15 cellular contexts compared by ENCODE assay signal in the genomic region with DNA sequence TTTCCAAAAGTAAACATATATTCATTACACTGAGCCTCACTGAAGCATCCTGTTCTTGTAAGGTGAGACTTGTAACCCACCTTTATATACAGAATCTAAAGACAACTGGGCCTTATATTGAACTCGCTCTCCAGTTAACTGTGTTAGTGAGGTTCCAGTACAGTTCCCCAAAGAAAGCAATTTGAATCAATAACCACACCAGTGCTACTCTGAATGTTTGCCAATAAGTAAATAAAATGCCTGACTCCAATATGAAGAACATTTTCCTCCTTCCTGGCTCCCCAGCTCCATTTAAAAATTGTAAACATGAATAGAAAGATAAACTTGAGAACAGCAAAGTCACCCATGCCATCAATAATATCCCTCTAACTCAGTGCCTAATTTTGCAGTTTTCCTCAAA. TPM values are rescaled to one million over a fixed set of nuclear protein-coding genes. Genes with fewer than 3 reads are reported as not detected.
A peak's percentile ranks its signal among the peaks of the same experiment; 100 is the strongest.
DNase-seq lines count a peak whose midpoint lies in the region; ATAC-seq lines count a peak whose summit lies in the region.
"Had no signal": no experiment of that assay in that cellular context is flagged by ENCODE, and none has a peak within 500 bp of the region (broad histone marks: within the 10 kb centered on the region; RNA-seq: fewer than 3 reads in every experiment).

No MANE protein-coding gene starts in this region.

- H3K27ac Mint-ChIP-seq in stimulated activated naive CD8-positive, alpha-beta T cell treated with anti-CD3 and anti-CD28 coated beads, Interleukin-15, Interleukin-2, amounts not matched to agents 100 ng/mL and 50 ng/mL, for 24 hours, result peak overlapping the region; percentile 94
- peak overlapping the region; percentile 96 for H3K27ac Mint-ChIP-seq in activated naive CD8-positive, alpha-beta T cell treated with anti-CD3 and anti-CD28 coated beads for 36 hours
- H3K27ac Mint-ChIP-seq in memory B cell, result peak overlapping the region; percentile 38

- peaks cover 87% of the 10 kb centered on the region for H3K4me1 Mint-ChIP-seq in stimulated activated naive CD8-positive, alpha-beta T cell treated with anti-CD3 and anti-CD28 coated beads, Interleukin-15, Interleukin-2, amounts not matched to agents 100 ng/mL and 50 ng/mL, for 24 hours (ENCODE audit: low read depth)
- H3K4me1 Mint-ChIP-seq in activated naive CD8-positive, alpha-beta T cell treated with anti-CD3 and anti-CD28 coated beads for 36 hours, result peaks cover 83% of the 10 kb centered on the region
- H3K4me1 Mint-ChIP-seq in memory B cell, result peaks cover 46% of the 10 kb centered on the region

- no peaks in the 10 kb centered on the region for H3K9me3 Mint-ChIP-seq in stimulated activated naive CD8-positive, alpha-beta T cell treated with anti-CD3 and anti-CD28 coated beads, Interleukin-15, Interleukin-2, amounts not matched to agents 100 ng/mL and 50 ng/mL, for 24 hours
- H3K9me3 Mint-ChIP-seq in activated naive CD8-positive, alpha-beta T cell treated with anti-CD3 and anti-CD28 coated beads for 36 hours, result no peaks in the 10 kb centered on the region
- no peaks in the 10 kb centered on the region for H3K9me3 Mint-ChIP-seq in memory B cell
- H3K9me3 Mint-ChIP-seq: activated naive CD4-positive, alpha-beta T cell treated with anti-CD3 and anti-CD28 coated beads for 36 hours had no signal

- H3K4me3 Mint-ChIP-seq in stimulated activated naive CD8-positive, alpha-beta T cell treated with anti-CD3 and anti-CD28 coated beads, Interleukin-15, Interleukin-2, amounts not matched to agents 100 ng/mL and 50 ng/mL, for 24 hours, result peak overlapping the region; percentile 62
- H3K4me3 Mint-ChIP-seq in activated naive CD8-positive, alpha-beta T cell treated with anti-CD3 and anti-CD28 coated beads for 36 hours, result peak overlapping the region; percentile 69
- no peak overlapping the region for H3K4me3 Mint-ChIP-seq in memory B cell
- H3K4me3 Mint-ChIP-seq: activated naive CD4-positive, alpha-beta T cell treated with anti-CD3 and anti-CD28 coated beads for 36 hours had no signal

- no peak for ATAC-seq in stimulated activated naive CD8-positive, alpha-beta T cell treated with anti-CD3 and anti-CD28 coated beads, Interleukin-15, Interleukin-2, amounts not matched to agents 100 U/mL and 50 U/mL, for 24 hours
- no peak for ATAC-seq in memory B cell (ENCODE audit: low read depth)
- ATAC-seq in GM19397 (IDR thresholded peaks at IDR 0.05; ENCODE audit: unreplicated experiment), result no peak
- ATAC-seq in GM18861 (IDR thresholded peaks at IDR 0.05; ENCODE audit: unreplicated experiment), result no peak

- H3K36me3 Mint-ChIP-seq in stimulated activated naive CD8-positive, alpha-beta T cell treated with anti-CD3 and anti-CD28 coated beads, Interleukin-15, Interleukin-2, amounts not matched to agents 100 ng/mL and 50 ng/mL, for 24 hours (ENCODE audit: low read depth), result peaks cover 13% of the 10 kb centered on the region
- H3K36me3 Mint-ChIP-seq in activated naive CD8-positive, alpha-beta T cell treated with anti-CD3 and anti-CD28 coated beads for 36 hours, result peaks cover 27% of the 10 kb centered on the region
- no peaks in the 10 kb centered on the region for H3K36me3 Mint-ChIP-seq in memory B cell

- DNase-seq in stimulated activated naive CD8-positive, alpha-beta T cell treated with anti-CD3 and anti-CD28 coated beads, Interleukin-15, Interleukin-2, amounts not matched to agents 100 U/mL and 50 U/mL, for 24 hours, result no peak
- DNase-seq in activated naive CD8-positive, alpha-beta T cell treated with anti-CD3 and anti-CD28 coated beads for 36 hours, result no peak
- no peak for DNase-seq in memory B cell (ENCODE audit: low spot score in 2 of 2)
- no peak for DNase-seq in GDM1 (lab: John Stamatoyannopoulos, UW)
- DNase-seq in NCI-H2227 treated with DMSO at 0.1 percent for 48 hours (lab: John Stamatoyannopoulos, UW), result no peak
- DNase-seq: activated naive CD4-positive, alpha-beta T cell treated with anti-CD3 and anti-CD28 coated beads for 36 hours; islet precursor cell; NCI-H2029; NCI-H524 treated with DMSO at 0.1 percent for 48 hours; right cardiac atrium; stimulated activated CD4-positive, alpha-beta T cell treated with anti-CD3 and anti-CD28 coated beads, Interleukin-2, amount 100 ng/mL, for 24 hours; T1000 had no signal

- no peaks in the 10 kb centered on the region for H3K27me3 Mint-ChIP-seq in stimulated activated naive CD8-positive, alpha-beta T cell treated with anti-CD3 and anti-CD28 coated beads, Interleukin-15, Interleukin-2, amounts not matched to agents 100 ng/mL and 50 ng/mL, for 24 hours
- no peaks in the 10 kb centered on the region for H3K27me3 Mint-ChIP-seq in activated naive CD8-positive, alpha-beta T cell treated with anti-CD3 and anti-CD28 coated beads for 36 hours
- H3K27me3 Mint-ChIP-seq in memory B cell, result no peaks in the 10 kb centered on the region

RNA-seq across cellular contexts. Expression of a gene that starts 50.1 kb away (rescaled TPM):
- 10 to 100 TPM; 55.1 to 60.8 TPM for total RNA-seq in activated naive CD8-positive, alpha-beta T cell treated with anti-CD3 and anti-CD28 coated beads for 36 hours

Comparison
In these comparisons a context has a peak if more than half of its experiments do, and no peak if none do; other contexts are left out.
1. H3K27ac Mint-ChIP-seq: peak in every context shown above with its lines; median percentile 96 in activated naive CD8-positive, alpha-beta T cell treated with anti-CD3 and anti-CD28 coated beads for 36 hours; 94 in stimulated activated naive CD8-positive, alpha-beta T cell treated with anti-CD3 and anti-CD28 coated beads, Interleukin-15, Interleukin-2, amounts not matched to agents 100 ng/mL and 50 ng/mL, for 24 hours; 38 in memory B cell.